31 cellular contexts compared by ENCODE assay signal in the genomic region with DNA sequence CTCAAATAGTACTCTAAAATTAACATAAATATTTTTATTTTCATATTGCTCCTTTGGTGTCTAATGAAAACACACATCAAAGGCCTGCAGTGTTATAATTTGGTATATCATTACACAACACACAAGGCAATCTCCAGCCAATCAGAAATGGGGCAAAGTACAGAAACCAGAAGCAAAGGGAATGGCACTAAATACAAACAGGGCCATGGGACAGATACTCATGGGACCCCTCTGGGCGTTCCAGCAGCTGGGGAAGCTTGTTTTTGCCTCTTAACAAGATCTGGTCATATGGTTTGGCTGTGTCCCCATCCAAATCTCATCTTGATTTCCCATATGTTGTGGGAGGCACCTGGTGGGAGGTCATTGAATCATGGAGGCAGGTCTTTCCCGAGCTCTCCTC.
"Had no signal": no experiment of that assay in that cellular context is flagged by ENCODE, and none has a peak within 500 bp of the region (broad histone marks: within the 10 kb centered on the region; RNA-seq: fewer than 3 reads in every experiment).

No MANE protein-coding gene starts in this region.

- H3K4me3 ChIP-seq: adrenal gland, body of pancreas, breast epithelium had no signal

- H3K27me3 ChIP-seq: adrenal gland, body of pancreas, brain microvascular endothelial cell, breast epithelium had no signal

- DNase-seq: activated B cell treated with CpG ODN at 0.5 μM for 24 hours; activated CD4-positive, alpha-beta memory T cell treated with anti-CD3 and anti-CD28 coated beads for 36 hours; activated CD4-positive, alpha-beta T cell treated with anti-CD3 and anti-CD28 coated beads for 4 hours; activated CD4-positive, alpha-beta T cell treated with anti-CD3 and anti-CD28 coated beads, Interleukin-2, amount 10 ng/mL, durations not matched to agents 24 days and 14 days; activated CD4-positive, alpha-beta T cell treated with anti-CD3 and anti-CD28 coated beads, Interleukin-2, amount 50 U/mL, for 1 hour; activated CD4-positive, alpha-beta T cell treated with anti-CD3 and anti-CD28 coated beads, Interleukin-2, amount 50 U/mL, for 4 hours; activated CD4-positive, CD25-positive, alpha-beta regulatory T cell treated with anti-CD3 and anti-CD28 coated beads, Interleukin-2, amount 50 U/mL, for 72 hours; activated CD8-positive, alpha-beta memory T cell treated with anti-CD3 and anti-CD28 coated beads, Interleukin-2, amount 50 U/mL, for 4 hours; activated CD8-positive, alpha-beta T cell treated with anti-CD3 and anti-CD28 coated beads for 36 hours; activated effector memory CD4-positive, alpha-beta T cell treated with anti-CD3 and anti-CD28 coated beads, Interleukin-2, amount 50 U/mL, for 16 hours; activated gamma-delta T cell treated with Interleukin-2 at 50 U/mL for 16 hours; activated naive CD4-positive, alpha-beta T cell; activated naive CD4-positive, alpha-beta T cell treated with anti-CD3 and anti-CD28 coated beads for 36 hours; activated naive CD4-positive, alpha-beta T cell treated with anti-CD3 and anti-CD28 coated beads, Interleukin-2, amount 50 U/mL, for 16 hours; activated naive CD8-positive, alpha-beta T cell treated with anti-CD3 and anti-CD28 coated beads for 36 hours; activated T-cell treated with anti-CD3 and anti-CD28 coated beads for 4 hours; activated T-cell treated with anti-CD3 and anti-CD28 coated beads, Interleukin-2, amount 50 U/mL, for 1 hour; activated T-cell treated with anti-CD3 and anti-CD28 coated beads, Interleukin-2, amount 50 U/mL, for 4 hours; activated T-cell treated with anti-CD3 and anti-CD28 coated beads, Interleukin-2, amount 50 U/mL, for 72 hours; adrenal gland; amniotic stem cell; aorta; body of pancreas; brain microvascular endothelial cell; central memory CD4-positive, alpha-beta T cell; T-helper 2 cell; T-helper 9 cell had no signal

- H3K9me3 ChIP-seq: adrenal gland, body of pancreas, breast epithelium had no signal

- H3K27ac ChIP-seq: adrenal gland, body of pancreas, brain microvascular endothelial cell, breast epithelium, VCaP had no signal

- H3K4me1 ChIP-seq: adrenal gland, body of pancreas, breast epithelium had no signal

- H3K36me3 ChIP-seq: adrenal gland, brain microvascular endothelial cell, breast epithelium had no signal

- ATAC-seq: activated CD8-positive, alpha-beta T cell treated with anti-CD3 and anti-CD28 coated beads for 36 hours; activated naive CD4-positive, alpha-beta T cell treated with anti-CD3 and anti-CD28 coated beads, Interleukin-2, amount 50 U/mL, for 72 hours; activated T-cell treated with anti-CD3 and anti-CD28 coated beads, Interleukin-2, amount 50 U/mL, for 4 hours; activated T-cell treated with anti-CD3 and anti-CD28 coated beads, Interleukin-2, amount 50 U/mL, for 72 hours; activated T-helper 17 cell treated with anti-CD3 and anti-CD28 coated beads, Interleukin-2, amount 50 U/mL, for 72 hours; body of pancreas had no signal
